9 cellular contexts compared by ENCODE assay signal in the genomic region with DNA sequence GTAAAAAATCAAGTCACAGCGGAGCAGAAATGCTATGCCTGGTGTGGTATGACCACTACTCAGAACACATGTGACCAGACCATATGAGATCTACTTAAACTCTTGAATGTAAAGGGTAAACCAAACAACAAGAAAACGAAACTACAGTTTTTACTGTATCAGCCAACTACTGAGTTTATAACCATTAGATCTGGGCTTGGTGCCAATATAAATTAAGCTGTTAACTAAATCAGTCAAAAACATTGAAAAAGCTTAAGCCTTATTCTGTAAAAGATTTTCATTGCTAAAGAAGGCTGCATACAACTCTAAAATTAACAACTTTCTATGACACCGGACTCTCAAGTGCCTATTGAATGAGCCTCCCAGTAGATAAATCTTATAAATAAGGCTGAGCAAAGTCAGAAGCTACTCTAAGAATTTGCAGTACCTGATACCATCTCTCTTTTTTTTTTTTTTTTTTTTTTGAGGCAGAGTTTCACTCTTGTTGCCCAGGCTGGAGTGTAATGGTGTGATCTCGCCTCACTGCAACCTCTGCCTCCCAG. TPM values are rescaled to one million over a fixed set of nuclear protein-coding genes. Genes with fewer than 3 reads are reported as not detected.
A peak's percentile ranks its signal among the peaks of the same experiment; 100 is the strongest.
DNase-seq lines count a peak whose midpoint lies in the region; ATAC-seq lines count a peak whose summit lies in the region.
"Had no signal": no experiment of that assay in that cellular context is flagged by ENCODE, and none has a peak within 500 bp of the region (broad histone marks: within the 10 kb centered on the region; RNA-seq: fewer than 3 reads in every experiment).

No MANE protein-coding gene starts in this region.

- H3K27me3 Mint-ChIP-seq in T-helper 17 cell, result no peaks in the 10 kb centered on the region
- H3K27me3 Mint-ChIP-seq: activated B cell treated with CpG ODN at 0.5 μM for 24 hours had no signal

- no peaks in the 10 kb centered on the region for H3K9me3 ChIP-seq in T-helper 17 cell (ENCODE audit: control insufficient read depth, low read length, poor library complexity, severe bottlenecking)

- peak overlapping the region; percentile 92 for H3K27ac Mint-ChIP-seq in T-helper 17 cell
- H3K27ac Mint-ChIP-seq: activated B cell treated with CpG ODN at 0.5 μM for 24 hours had no signal

- H3K4me3 Mint-ChIP-seq in T-helper 17 cell, result peak overlapping the region; percentile 75
- H3K4me3 Mint-ChIP-seq: activated B cell treated with CpG ODN at 0.5 μM for 24 hours had no signal

- DNase-seq in ELR (ENCODE audit: low read depth), result peak; percentile 67
- DNase-seq in T-helper 17 cell, result no peak
- DNase-seq in iris pigment epithelial cell (ENCODE audit: low read depth), result peak; percentile 81
- DNase-seq in NCI-H82 treated with DMSO at 0.1 percent for 48 hours (lab: John Stamatoyannopoulos, UW; ENCODE audit: unreplicated experiment), result no peak
- DNase-seq in SIG-M5 treated with dmso at 0.1 percent for 504 hours (lab: John Stamatoyannopoulos, UW; ENCODE audit: unreplicated experiment), result no peak
- DNase-seq in T-helper 9 cell, result no peak
- DNase-seq: activated B cell treated with CpG ODN at 0.5 μM for 24 hours had no signal

- peaks cover 15% of the 10 kb centered on the region for H3K4me1 Mint-ChIP-seq in T-helper 17 cell

- peaks cover 3% of the 10 kb centered on the region for H3K36me3 Mint-ChIP-seq in T-helper 17 cell (ENCODE audit: low read depth)

- peak; percentile 83 for ATAC-seq in GM19468 (IDR thresholded peaks at IDR 0.05; ENCODE audit: extremely low read depth, unreplicated experiment)
- peak; percentile 90 for ATAC-seq in HG03469 (IDR thresholded peaks at IDR 0.05; ENCODE audit: unreplicated experiment)
- peak; percentile 87 for ATAC-seq in T-helper 17 cell

RNA-seq across cellular contexts. Expression of a gene that starts 35.4 kb away (rescaled TPM):
- total RNA-seq in T-helper 17 cell, result 10 to 100 TPM; 22.0 to 22.3 TPM

Comparison
In these comparisons a context has a peak if more than half of its experiments do, and no peak if none do; other contexts are left out.
1. DNase-seq: peak in ELR (single experiment) and iris pigment epithelial cell (single experiment); none in T-helper 17 cell (0 of 3), NCI-H82 treated with DMSO at 0.1 percent for 48 hours (single experiment), SIG-M5 treated with dmso at 0.1 percent for 504 hours (single experiment) and T-helper 9 cell (single experiment).
2. Peak in every context shown above with its lines, with median percentiles within 50 percentile points of each other: ATAC-seq.